ENCODE assay signal across 18 cellular contexts in genomic region chr13:76878043-76878442, GRCh38.
"Had no signal": no experiment of that assay in that cellular context is flagged by ENCODE, and none has a peak within 500 bp of the region (broad histone marks: within the 10 kb centered on the region; RNA-seq: fewer than 3 reads in every experiment).

No MANE protein-coding gene starts in this region.

- H3K9me3 Mint-ChIP-seq: activated naive CD8-positive, alpha-beta T cell treated with anti-CD3 and anti-CD28 coated beads for 36 hours; activated T-helper 1 cell treated with anti-CD3 and anti-CD28 coated beads, Interleukin-12 subunit alpha, Interleukin-12 subunit beta, Interleukin-2, Interleukin-4 antibody, amounts not matched to agents 30 ng/mL and 10 ng/mL and 1 ng/mL, durations not matched to agents 14 hours and 24 hours and 36 hours; central memory CD8-positive, alpha-beta T cell; naive thymus-derived CD8-positive, alpha-beta T cell; T-helper 2 cell treated with Interferon-gamma antibody and Interleukin-4, amounts not matched to agents 5 μg/mL and 100 μg/mL, for 36 hours had no signal

- H3K4me1 ChIP-seq: body of pancreas had no signal

- H3K4me3 Mint-ChIP-seq: activated naive CD8-positive, alpha-beta T cell treated with anti-CD3 and anti-CD28 coated beads for 36 hours; activated T-helper 1 cell treated with anti-CD3 and anti-CD28 coated beads, Interleukin-12 subunit alpha, Interleukin-12 subunit beta, Interleukin-2, Interleukin-4 antibody, amounts not matched to agents 30 ng/mL and 10 ng/mL and 1 ng/mL, durations not matched to agents 14 hours and 24 hours and 36 hours; central memory CD8-positive, alpha-beta T cell; T-helper 2 cell treated with Interferon-gamma antibody and Interleukin-4, amounts not matched to agents 5 μg/mL and 100 μg/mL, for 36 hours had no signal

- H3K27me3 ChIP-seq: body of pancreas, gastroesophageal sphincter had no signal

- H3K4me3 ChIP-seq: body of pancreas, coronary artery, gastroesophageal sphincter, mucosa of descending colon, skin epidermis had no signal

- H3K27me3 Mint-ChIP-seq: activated naive CD8-positive, alpha-beta T cell treated with anti-CD3 and anti-CD28 coated beads for 36 hours had no signal

- H3K36me3 ChIP-seq: gastroesophageal sphincter had no signal

- H3K9me3 ChIP-seq: body of pancreas, gastroesophageal sphincter, mucosa of descending colon had no signal

- H3K27ac Mint-ChIP-seq: activated T-helper 1 cell treated with anti-CD3 and anti-CD28 coated beads, Interleukin-12 subunit alpha, Interleukin-12 subunit beta, Interleukin-2, Interleukin-4 antibody, amounts not matched to agents 30 ng/mL and 10 ng/mL and 1 ng/mL, durations not matched to agents 14 hours and 24 hours and 36 hours; T-helper 2 cell treated with Interferon-gamma antibody and Interleukin-4, amounts not matched to agents 5 μg/mL and 100 μg/mL, for 36 hours had no signal

- DNase-seq: activated naive CD8-positive, alpha-beta T cell treated with anti-CD3 and anti-CD28 coated beads for 36 hours; amygdala; body of pancreas; effector CD8-positive, alpha-beta T cell; left colon; mucosa of descending colon; naive thymus-derived CD8-positive, alpha-beta T cell; posterior cingulate gyrus; retina; stimulated activated CD4-positive, alpha-beta T cell treated with anti-CD3 and anti-CD28 coated beads, Interleukin-4, amount 100 ng/mL, for 24 hours; stimulated activated naive CD4-positive, alpha-beta T cell; SW 1271 had no signal

- H3K36me3 Mint-ChIP-seq: naive thymus-derived CD8-positive, alpha-beta T cell had no signal
